Comparison of ENCODE assay signal across 31 cellular contexts in genomic region chr18:61628085-61628484, GRCh38.
DNase-seq lines count a peak whose midpoint lies in the region; ATAC-seq and TF ChIP-seq lines count a peak whose summit lies in the region.
"Had no signal": no experiment of that assay in that cellular context is flagged by ENCODE, and none has a peak within 500 bp of the region (broad histone marks: within the 10 kb centered on the region; RNA-seq: fewer than 3 reads in every experiment).

No MANE protein-coding gene starts in this region.

- no peak overlapping the region for H3K27ac ChIP-seq in prostate gland
- H3K27ac ChIP-seq: adrenal gland, dorsolateral prefrontal cortex, neutrophil, psoas muscle, sigmoid colon, transverse colon had no signal

- H3K4me1 ChIP-seq in prostate gland (replicated peaks) = no peaks in the 10 kb centered on the region
- H3K4me1 ChIP-seq: adrenal gland, BE2C, psoas muscle, sigmoid colon, transverse colon had no signal

- intact Hi-C loops in prostate gland (cut with DNase I) = no loop called here

- 57% methylated on average over 3 of the region's 3 CpGs for WGBS in prostate gland

- no peak for TF ChIP-seq CTCF in prostate gland (IDR thresholded peaks at IDR 0.05)

- no peak overlapping the region for H3K4me3 ChIP-seq in prostate gland
- H3K4me3 ChIP-seq: adrenal gland, dorsolateral prefrontal cortex, psoas muscle, sigmoid colon, transverse colon had no signal

- TF ChIP-seq POLR2A in erythroblast (IDR thresholded peaks at IDR 0.05; ENCODE audit: low read length) = no peak
- TF ChIP-seq POLR2A in prostate gland (IDR thresholded peaks at IDR 0.05) = no peak

- no peak for ATAC-seq in HG02798 (IDR thresholded peaks at IDR 0.05; ENCODE audit: poor library complexity, unreplicated experiment)
- ATAC-seq: activated T-cell treated with anti-CD3 and anti-CD28 coated beads, Interleukin-2, amount 50 U/mL, for 4 hours; CD8-positive, alpha-beta T cell; HepG2; Panc1; psoas muscle had no signal

- peak; percentile 82 for DNase-seq in ELR (ENCODE audit: low read depth)
- peak; percentile 67 for DNase-seq in RKO (ENCODE audit: low spot score)
- peak; percentile 67 for DNase-seq in dermis blood vessel endothelial cell
- DNase-seq in kidney tubule cell (ENCODE audit: low spot score) = peak; percentile 77
- DNase-seq in erythroblast (lab: John Stamatoyannopoulos, UW) = no peak
- DNase-seq in activated CD4-positive, CD25-positive, alpha-beta regulatory T cell (lab: John Stamatoyannopoulos, UW) = no peak
- DNase-seq in prostate gland (ENCODE audit: low spot score) = no peak
- DNase-seq: ACHN; activated B cell treated with CpG ODN at 0.5 μM for 24 hours; activated CD4-positive, alpha-beta T cell treated with anti-CD3 and anti-CD28 coated beads, Interleukin-2, amount 50 U/mL, for 1 hour; activated T-cell treated with anti-CD3 and anti-CD28 coated beads, Interleukin-2, amount 50 U/mL, for 4 hours; adrenal gland; BE2C; CD8-positive, alpha-beta T cell; dorsolateral prefrontal cortex; Karpas-422; kidney; midbrain; naive B cell; NCI-H1436 treated with DMSO at 0.1 percent for 48 hours; NCI-H345; psoas muscle; sigmoid colon; stimulated activated CD4-positive, alpha-beta T cell treated with anti-CD3 and anti-CD28 coated beads, Interleukin-12 subunit alpha, Interleukin-12 subunit beta, amount 100 ng/mL, for 4 hours; stimulated activated CD4-positive, alpha-beta T cell treated with anti-CD3 and anti-CD28 coated beads, Interleukin-2, amount 100 ng/mL, for 48 hours; T-helper 1 cell; transverse colon had no signal

- no peaks in the 10 kb centered on the region for H3K27me3 ChIP-seq in prostate gland (replicated peaks; ENCODE audit: insufficient read depth)
- H3K27me3 ChIP-seq: adrenal gland, BE2C, neutrophil, sigmoid colon, transverse colon had no signal

- no peaks in the 10 kb centered on the region for H3K9me3 ChIP-seq in prostate gland
- H3K9me3 ChIP-seq: adrenal gland, BE2C, neutrophil, psoas muscle, sigmoid colon, transverse colon had no signal

- no peaks in the 10 kb centered on the region for H3K36me3 ChIP-seq in prostate gland
- H3K36me3 ChIP-seq: adrenal gland, BE2C, neutrophil, sigmoid colon, transverse colon had no signal

Comparison
In these comparisons a context has a peak if more than half of its experiments do, and no peak if none do; other contexts are left out.
1. DNase-seq: peak in ELR (single experiment), RKO (single experiment), dermis blood vessel endothelial cell (single experiment) and kidney tubule cell (single experiment); none in erythroblast (0 of 2), activated CD4-positive, CD25-positive, alpha-beta regulatory T cell (0 of 4) and prostate gland (single experiment).